Comparison of ENCODE assay signal across 10 cellular contexts in genomic region chr17:9023389-9024210, GRCh38. TPM values are rescaled to one million over a fixed set of nuclear protein-coding genes. Genes with fewer than 3 reads are reported as not detected.
DNase-seq lines count a peak whose midpoint lies in the region; ATAC-seq, FAIRE-seq and TF ChIP-seq lines count a peak whose summit lies in the region.
"Had no signal": no experiment of that assay in that cellular context is flagged by ENCODE, and none has a peak within 500 bp of the region (broad histone marks: within the 10 kb centered on the region; RNA-seq: fewer than 3 reads in every experiment).

No MANE protein-coding gene starts in this region.

- H3K27me3 ChIP-seq in H7 (ENCODE audit: control insufficient read depth, insufficient read depth, low read length) (peaks cover 74% of the 10 kb centered on the region), esophagus muscularis mucosa (peaks cover 0 to 15% (median 3%) of the 10 kb centered on the region in 4 donors), neuronal stem cell (ENCODE audit: control insufficient read depth in 3 of 3, insufficient read depth in 3 of 3, low read depth in 1 of 3, low read length in 3 of 3) (peaks cover 26 to 83% (median 49%) of the 10 kb centered on the region in 3 experiments)

- peak overlapping the region; percentile 28 for H3K14ac ChIP-seq in neuronal stem cell (ENCODE audit: low read length)

- peak overlapping the region; percentile 95 for H2BK15ac ChIP-seq in neuronal stem cell (ENCODE audit: low read length)

- H3K4me3 ChIP-seq in A549 = no peak overlapping the region
- peak overlapping the region; percentile 44; the same call in 1 of the 2 replicates for H3K4me3 ChIP-seq in H7 (ENCODE audit: insufficient read depth, low read depth, low read length)
- peak overlapping the region; percentile 77 to 95 (median 90) for H3K4me3 ChIP-seq in esophagus muscularis mucosa
- H3K4me3 ChIP-seq in neuronal stem cell (ENCODE audit: low read length in 2 of 2) = peak overlapping the region in 1 of 2 donors; percentile 81
- H3K4me3 ChIP-seq: GM12878 had no signal

- H3K4me2 ChIP-seq in A549 = peak overlapping the region; percentile 89; the same call in 1 of the 3 replicates
- peak overlapping the region; percentile 96 for H3K4me2 ChIP-seq in neuronal stem cell (ENCODE audit: insufficient read depth, low read length, poor library complexity, severe bottlenecking)

- TF ChIP-seq POLR2A in A549 (IDR thresholded peaks at IDR 0.05; ENCODE audit: low read length) (no peak), esophagus muscularis mucosa (IDR thresholded peaks at IDR 0.05; ENCODE audit: low read depth) (no peak)

- H3K27ac ChIP-seq in A549 (no peak overlapping the region), esophagus muscularis mucosa (replicated peaks in 1 of 4) (peak overlapping the region; percentile 90 to 96 (median 94)), neuronal stem cell (replicated peaks; ENCODE audit: low read length) (no peak overlapping the region)

- DNase-seq in A549 (ENCODE audit: low read depth in 1 of 2, low spot score in 1 of 2) (no peak), H7 (peak; percentile 76), esophagus muscularis mucosa (ENCODE audit: extremely low spot score) (no peak), neuronal stem cell (ENCODE audit: low spot score) (no peak), D341Med (ENCODE audit: low spot score) (no peak)
- DNase-seq in stimulated activated CD8-positive, alpha-beta memory T cell treated with anti-CD3 and anti-CD28 coated beads, Interleukin-4, amount 100 ng/mL, for 48 hours = no peak

- peak overlapping the region; percentile 78 for H2BK12ac ChIP-seq in neuronal stem cell (ENCODE audit: low read length)

- H3K79me1 ChIP-seq in neuronal stem cell (ENCODE audit: low read depth, low read length) = peaks cover 4% of the 10 kb centered on the region

- FAIRE-seq in A549 (lab: Jason Lieb, UNC) = no peak
- FAIRE-seq: GM12878 had no signal

- H3K4ac ChIP-seq in neuronal stem cell (ENCODE audit: low read length) = no peak overlapping the region

- intact Hi-C loops in esophagus muscularis mucosa (cut with DNase I) = loop anchor here (5.0 kb wide), 1 partner anchor 79 kb away; no protein-coding TSS in a partner anchor

- no peaks in the 10 kb centered on the region for H3K9me3 ChIP-seq in A549
- H3K9me3 ChIP-seq in esophagus muscularis mucosa = no peaks in the 10 kb centered on the region
- H3K9me3 ChIP-seq in neuronal stem cell (replicated peaks in 1 of 2; ENCODE audit: control insufficient read depth in 2 of 2, insufficient read depth in 1 of 2, low read depth in 1 of 2, low read length in 2 of 2) = peaks cover 1 to 7% of the 10 kb centered on the region in 2 donors

- 54% methylated on average over 40 of the region's 49 CpGs for WGBS in A549 (ENCODE audit: missing lambda C conversion rate)
- 42% methylated on average over 14 of the region's 49 CpGs for WGBS in esophagus muscularis mucosa
- no CpG with 5 or more reads among the region's 49 CpGs for WGBS in neuronal stem cell (ENCODE audit: extremely low coverage in 2 of 2, insufficient read length in 2 of 2, insufficient replicate concordance in 1 of 2), 2 donors

- CTCF ChIA-PET in A549 (lab: Yijun Ruan, JAX) = interaction anchor here (0.6 to 1.1 kb wide), 2 partner anchors 25 to 735 kb away, joined by 3 to 5 read pairs; no protein-coding TSS in a partner anchor

- POLR2A ChIA-PET in A549 (lab: Yijun Ruan, JAX) = no interaction called here

- H3K18ac ChIP-seq in neuronal stem cell (ENCODE audit: low read length) = peak overlapping the region; percentile 94

- no peak for TF ChIP-seq RAD21 in A549 (conservative IDR thresholded peaks at IDR 0.05 in 1 of 2, IDR thresholded peaks at IDR 0.05 in 1 of 2)

- peak overlapping the region; percentile 95 for H2AK5ac ChIP-seq in neuronal stem cell (ENCODE audit: low read depth, low read length)

- TF ChIP-seq CTCF in A549 (IDR thresholded peaks at IDR 0.05) (no peak), esophagus muscularis mucosa (IDR thresholded peaks at IDR 0.05) (no peak)

- no peak overlapping the region for H4K8ac ChIP-seq in neuronal stem cell (ENCODE audit: low read depth, low read length)

- H2BK5ac ChIP-seq in neuronal stem cell (ENCODE audit: low read length) = peak overlapping the region; percentile 0

- peak overlapping the region; percentile 97 for H2AFZ ChIP-seq in neuronal stem cell (ENCODE audit: low read length)

- H3K36me3 ChIP-seq in H7 (replicated peaks; ENCODE audit: control insufficient read depth, insufficient read depth, low read length) = no peaks in the 10 kb centered on the region
- H3K36me3 ChIP-seq in esophagus muscularis mucosa = no peaks in the 10 kb centered on the region
- H3K36me3 ChIP-seq in neuronal stem cell (replicated peaks in 1 of 2; ENCODE audit: control insufficient read depth in 2 of 2, insufficient read depth in 2 of 2, low read length in 2 of 2) = no peaks in the 10 kb centered on the region

- no peak overlapping the region for H4K91ac ChIP-seq in neuronal stem cell (ENCODE audit: low read depth, low read length, poor library complexity)

- peak overlapping the region; percentile 0 for H3K23ac ChIP-seq in neuronal stem cell (ENCODE audit: low read depth, low read length, poor library complexity)

- peak overlapping the region; percentile 67 for H3K9ac ChIP-seq in neuronal stem cell (ENCODE audit: low read depth, low read length, poor library complexity)

- ATAC-seq in A549 (no peak), GM18502 (IDR thresholded peaks at IDR 0.05; ENCODE audit: poor library complexity, unreplicated experiment) (no peak), HG02884 (IDR thresholded peaks at IDR 0.05; ENCODE audit: unreplicated experiment) (no peak)
- ATAC-seq: GM12878 had no signal

- TF ChIP-seq EP300 in A549 (IDR thresholded peaks at IDR 0.05) (no peak), esophagus muscularis mucosa (IDR thresholded peaks at IDR 0.05) (no peak)

- no peak overlapping the region for H2BK120ac ChIP-seq in neuronal stem cell (ENCODE audit: low read depth, low read length)

- H3K4me1 ChIP-seq in A549 (peaks cover 14% of the 10 kb centered on the region; the same call in 1 of the 3 replicates), esophagus muscularis mucosa (peaks cover 19 to 79% (median 70%) of the 10 kb centered on the region in 4 donors), neuronal stem cell (ENCODE audit: control insufficient read depth in 2 of 2, insufficient read depth in 1 of 2, low read depth in 1 of 2, low read length in 2 of 2) (peaks cover 7 to 16% of the 10 kb centered on the region in 2 donors)

TF ChIP-seq in A549, 52 proteins besides CTCF, POLR2A, EP300 and RAD21 (continues in another document):
- TF ChIP-seq ZC3H11A (IDR thresholded peaks at IDR 0.05) = no peak
- no peak for TF ChIP-seq NFE2L2 (conservative IDR thresholded peaks at IDR 0.05; ENCODE audit: low read length)
- TF ChIP-seq MAX (IDR thresholded peaks at IDR 0.05) = no peak
- TF ChIP-seq GATA3 (IDR thresholded peaks at IDR 0.05; ENCODE audit: borderline replicate concordance) = no peak
- TF ChIP-seq BCL3 (IDR thresholded peaks at IDR 0.05) = no peak
- no peak for TF ChIP-seq SREBF2 (IDR thresholded peaks at IDR 0.05)
- TF ChIP-seq MYC (IDR thresholded peaks at IDR 0.05; ENCODE audit: borderline replicate concordance, low read length) = no peak
- TF ChIP-seq HDAC2 (IDR thresholded peaks at IDR 0.05) = no peak

RNA-seq across cellular contexts. Expression of gene NTN1, which starts 2.3 kb away (rescaled TPM):
- polyA plus RNA-seq in A549 (2011; rRNA removed) = 0.13 and 0.21 TPM in 2 replicates
- 0.09 and 0.18 TPM in 2 replicates for polyA plus RNA-seq in A549 (2012; cell fraction: cytosol; rRNA removed)
- polyA plus RNA-seq in A549 (2012; cell fraction: nucleus; rRNA removed) = 0.28 and 0.46 TPM in 2 replicates
- 0.12 to 0.20 TPM (median 0.17 TPM) in 3 replicates for polyA plus RNA-seq in A549 (2017; fragmentation: RNase III; extraction: RNeasy Plus Mini Kit Qiagen cat#74134 plus additional on column Dnase treatment)
- 0.10 and 0.12 TPM in 2 replicates for polyA minus RNA-seq in A549 (2011; rRNA and poly(A)+ RNA removed)
- total RNA-seq in H7 (2014; rRNA removed; shearing (Covaris generic)) = 8.9 and 19.1 TPM in 2 replicates
- total RNA-seq in esophagus muscularis mucosa = 100 to 1,000 TPM in 3 of 4 donors, 10 to 100 TPM in 1; 69.3 to 179 (median 117) TPM
- 2.0 TPM for polyA plus RNA-seq in neuronal stem cell (2013, experiment 1 of 2)
- 2.0 TPM for polyA plus RNA-seq in neuronal stem cell (2013, experiment 2 of 2)

RNA-seq across cellular contexts. Expression of gene PIK3R5, which starts 58.1 kb away (rescaled TPM):
- polyA plus RNA-seq in A549 (2011; rRNA removed) = 0.01 TPM in 1 of 2 replicates, not detected in the other
- 0.01 and 0.10 TPM in 2 replicates for polyA plus RNA-seq in A549 (2012; cell fraction: cytosol; rRNA removed)
- 0.28 TPM in 1 of 2 replicates, not detected in the other for polyA plus RNA-seq in A549 (2012; cell fraction: nucleus; rRNA removed)
- polyA plus RNA-seq in A549 (2017; fragmentation: RNase III; extraction: RNeasy Plus Mini Kit Qiagen cat#74134 plus additional on column Dnase treatment) = not detected in 3 replicates
- not detected in 2 replicates for polyA minus RNA-seq in A549 (2011; rRNA and poly(A)+ RNA removed)
- total RNA-seq in H7 (2014; rRNA removed; shearing (Covaris generic)) = 13.3 and 33.6 TPM in 2 replicates
- total RNA-seq in esophagus muscularis mucosa = 10 to 100 TPM in 2 of 4 donors, 1 to 10 TPM in 2; 7.0 to 16.2 (median 9.6) TPM
- polyA plus RNA-seq in neuronal stem cell (2013, experiment 1 of 2) = 1.1 TPM
- polyA plus RNA-seq in neuronal stem cell (2013, experiment 2 of 2) = 0.89 TPM
- total RNA-seq: myocyte had no signal

Comparison
In these comparisons a context has a peak if more than half of its experiments do, and no peak if none do; other contexts are left out.
1. H3K27ac ChIP-seq: peak in esophagus muscularis mucosa (4 of 4); none in A549 (0 of 2) and neuronal stem cell (single experiment).